10 cellular contexts compared by ENCODE assay signal in genomic region chr15:40381818-40382529, GRCh38. TPM values are rescaled to one million over a fixed set of nuclear protein-coding genes. Genes with fewer than 3 reads are reported as not detected.
A peak's percentile ranks its signal among the peaks of the same experiment; 100 is the strongest.
DNase-seq lines count a peak whose midpoint lies in the region; ATAC-seq, FAIRE-seq and TF ChIP-seq lines count a peak whose summit lies in the region.
"Had no signal": no experiment of that assay in that cellular context is flagged by ENCODE, and none has a peak within 500 bp of the region (broad histone marks: within the 10 kb centered on the region; RNA-seq: fewer than 3 reads in every experiment).

No MANE protein-coding gene starts in this region.

- H3K4me1 Mint-ChIP-seq in astrocyte (ENCODE audit: low read depth, unreplicated experiment) = peaks cover 12% of the 10 kb centered on the region

- H3K27me3 Mint-ChIP-seq in astrocyte (ENCODE audit: low read depth, unreplicated experiment) = no peaks in the 10 kb centered on the region

- H3K27ac ChIP-seq in left ventricle myocardium inferior (replicated peaks) (peak overlapping the region; percentile 57), right cardiac atrium (ENCODE audit: low read length) (no peak overlapping the region), astrocyte (ENCODE audit: low read depth, low read length) (no peak overlapping the region), mesendoderm (ENCODE audit: low read depth, low read length) (no peak overlapping the region), upper lobe of right lung (no peak overlapping the region), caudate nucleus (ENCODE audit: low read depth, low read length) (no peak overlapping the region)

- H3K4me2 ChIP-seq in astrocyte (ENCODE audit: low read length) = peak overlapping the region; percentile 86
- H3K4me2 ChIP-seq in mesendoderm (ENCODE audit: low read length) = peak overlapping the region; percentile 44

- no peak for FAIRE-seq in astrocyte (lab: Jason Lieb, UNC)

- H3K27ac Mint-ChIP-seq in astrocyte (ENCODE audit: unreplicated experiment) = no peak overlapping the region

- H3K4me1 ChIP-seq in left ventricle myocardium inferior (peaks cover 35% of the 10 kb centered on the region), right cardiac atrium (ENCODE audit: control insufficient read depth, insufficient read depth, low read length) (no peaks in the 10 kb centered on the region), astrocyte (ENCODE audit: insufficient read depth, low read length) (peaks cover 6% of the 10 kb centered on the region), mesendoderm (ENCODE audit: control insufficient read depth, low read depth, low read length) (peaks cover 2% of the 10 kb centered on the region), upper lobe of right lung (peaks cover 28% of the 10 kb centered on the region)

- peak overlapping the region; percentile 98 for H2AFZ ChIP-seq in astrocyte (ENCODE audit: low read depth, low read length)

- TF ChIP-seq CTCF in left ventricle myocardium inferior (IDR thresholded peaks at IDR 0.05; ENCODE audit: borderline replicate concordance) = no peak
- TF ChIP-seq CTCF in astrocyte (IDR thresholded peaks at IDR 0.05; ENCODE audit: insufficient read depth, low read depth, low read length) = no peak
- TF ChIP-seq CTCF in upper lobe of right lung (IDR thresholded peaks at IDR 0.05) = no peak

- DNase-seq in left ventricle myocardium inferior (no peak), right cardiac atrium (no peak), astrocyte (ENCODE audit: low read depth) (no peak), mesendoderm (no peak), upper lobe of right lung (no peak), KBM-7 (no peak), caudate nucleus (lab: John Stamatoyannopoulos, UW) (no peak)

- H3K56ac ChIP-seq in mesendoderm (ENCODE audit: low read length) = no peak overlapping the region

- peaks cover 10% of the 10 kb centered on the region for H3K79me1 ChIP-seq in mesendoderm (ENCODE audit: low read length)

- no peak overlapping the region for H2BK5ac ChIP-seq in mesendoderm (ENCODE audit: low read length)

- no peak overlapping the region for H4K8ac ChIP-seq in mesendoderm (ENCODE audit: low read depth, low read length)

- H3K23ac ChIP-seq in mesendoderm (ENCODE audit: low read length) = no peak overlapping the region

- no peak overlapping the region for H2BK15ac ChIP-seq in mesendoderm (replicated peaks; ENCODE audit: low read depth)

- no peaks in the 10 kb centered on the region for H3K9me3 Mint-ChIP-seq in astrocyte (ENCODE audit: unreplicated experiment)

- H4K20me1 ChIP-seq in astrocyte (ENCODE audit: insufficient read depth, low read length) = no peaks in the 10 kb centered on the region

- H3K27me3 ChIP-seq in left ventricle myocardium inferior (ENCODE audit: low read depth) (no peaks in the 10 kb centered on the region), right cardiac atrium (ENCODE audit: control insufficient read depth, insufficient read depth) (no peaks in the 10 kb centered on the region), astrocyte (ENCODE audit: insufficient read depth, low read length) (no peaks in the 10 kb centered on the region), mesendoderm (ENCODE audit: insufficient read depth, low read length, poor library complexity) (no peaks in the 10 kb centered on the region), upper lobe of right lung (no peaks in the 10 kb centered on the region)
- H3K27me3 ChIP-seq: cardiac muscle cell had no signal

- H2AK5ac ChIP-seq in mesendoderm (ENCODE audit: low read length) = no peak overlapping the region

- H3K4me3 ChIP-seq in left ventricle myocardium inferior = peak overlapping the region; percentile 87
- H3K4me3 ChIP-seq in right cardiac atrium (ENCODE audit: low read length) = no peak overlapping the region
- no peak overlapping the region for H3K4me3 ChIP-seq in astrocyte (ENCODE audit: insufficient read depth, low read depth, low read length)
- no peak overlapping the region for H3K4me3 ChIP-seq in mesendoderm (ENCODE audit: low read length)
- peak overlapping the region; percentile 94 for H3K4me3 ChIP-seq in upper lobe of right lung

- no peak overlapping the region for H3K4ac ChIP-seq in mesendoderm (ENCODE audit: low read depth, low read length)

- H3K9ac ChIP-seq in astrocyte (ENCODE audit: low read length) (no peak overlapping the region), mesendoderm (ENCODE audit: low read length) (no peak overlapping the region)

- no peak overlapping the region for H4K5ac ChIP-seq in mesendoderm (ENCODE audit: low read length)

- no peak for ATAC-seq in right cardiac atrium
- no peak for ATAC-seq in upper lobe of right lung
- no peak for ATAC-seq in GM18909 (IDR thresholded peaks at IDR 0.05; ENCODE audit: poor library complexity, unreplicated experiment)

- WGBS in right cardiac atrium = 93% methylated on average over 11 of the region's 11 CpGs
- no CpG with 5 or more reads among the region's 11 CpGs for WGBS in mesendoderm (ENCODE audit: extremely low coverage, insufficient coverage, low lambda C conversion rate)

- H3K36me3 Mint-ChIP-seq in astrocyte (ENCODE audit: low read depth, unreplicated experiment) = peaks cover 13% of the 10 kb centered on the region

- no peak overlapping the region for H3K18ac ChIP-seq in mesendoderm (ENCODE audit: low read length)

- H3K36me3 ChIP-seq in left ventricle myocardium inferior (peaks cover 9% of the 10 kb centered on the region), astrocyte (ENCODE audit: insufficient read depth, low read length) (peaks cover 11% of the 10 kb centered on the region), mesendoderm (ENCODE audit: control insufficient read depth, insufficient read depth, low read length) (peaks cover 10% of the 10 kb centered on the region), upper lobe of right lung (peaks cover 11% of the 10 kb centered on the region)

- peak overlapping the region; percentile 94 for H3K4me3 Mint-ChIP-seq in astrocyte (ENCODE audit: unreplicated experiment)

- no peak overlapping the region for H2BK120ac ChIP-seq in mesendoderm (ENCODE audit: low read depth, low read length)

- H3K79me2 ChIP-seq in astrocyte (ENCODE audit: insufficient read depth, low read length) (peaks cover 35% of the 10 kb centered on the region), mesendoderm (ENCODE audit: control insufficient read depth, insufficient read depth, low read length) (peaks cover 17% of the 10 kb centered on the region)

- intact Hi-C loops in left ventricle myocardium inferior (cut with micrococcal nuclease) (no loop called here), right cardiac atrium (cut with DNase I) (no loop called here), upper lobe of right lung (cut with DNase I) (no loop called here)

- in situ Hi-C loops in KBM-7 (cut with MboI; ENCODE audit: low pct_unique_long_range_greater_than_20kb, low sequenced_read_pairs) = no loop called here

- H3K9me3 ChIP-seq in left ventricle myocardium inferior (replicated peaks) (no peaks in the 10 kb centered on the region), right cardiac atrium (ENCODE audit: control insufficient read depth, low read length) (no peaks in the 10 kb centered on the region), astrocyte (ENCODE audit: insufficient read depth, low read depth, low read length) (no peaks in the 10 kb centered on the region), upper lobe of right lung (no peaks in the 10 kb centered on the region)

RNA-seq across cellular contexts. Expression of gene KNSTRN, which starts 0.5 kb away (rescaled TPM):
- total RNA-seq in left ventricle myocardium inferior (9.0 TPM), right cardiac atrium (1 to 10 TPM; 8.9 to 10.0 (median 9.3) TPM), astrocyte (32.9 and 37.8 TPM in 2 replicates), upper lobe of right lung (18.1 TPM)
- polyA plus RNA-seq in right cardiac atrium = 9.4 TPM
- 59.1 TPM for polyA plus RNA-seq in mesendoderm (2013, experiment 1 of 2)
- 60.3 TPM for polyA plus RNA-seq in mesendoderm (2013, experiment 2 of 2)

RNA-seq across cellular contexts. Expression of gene IVD, which starts 23.6 kb away (rescaled TPM):
- total RNA-seq in left ventricle myocardium inferior (106 TPM), right cardiac atrium (10 to 100 TPM; 60.5 to 85.6 (median 75.4) TPM), astrocyte (53.6 and 55.1 TPM in 2 replicates), upper lobe of right lung (115 TPM)
- 60.5 TPM for polyA plus RNA-seq in right cardiac atrium
- 29.0 TPM for polyA plus RNA-seq in mesendoderm (2013, experiment 1 of 2)
- 29.9 TPM for polyA plus RNA-seq in mesendoderm (2013, experiment 2 of 2)

RNA-seq across cellular contexts. Expression of gene DISP2, which starts 24.0 kb away (rescaled TPM):
- total RNA-seq in left ventricle myocardium inferior = 3.0 TPM
- 1 to 10 TPM in 2 of 4 donors, under 1 TPM in 2; 0.85 to 4.6 (median 0.97) TPM for total RNA-seq in right cardiac atrium
- polyA plus RNA-seq in right cardiac atrium = 2.4 TPM
- 1.5 and 3.7 TPM in 2 replicates for total RNA-seq in astrocyte
- 1.6 TPM for polyA plus RNA-seq in mesendoderm (2013, experiment 1 of 2)
- polyA plus RNA-seq in mesendoderm (2013, experiment 2 of 2) = 1.1 TPM
- 6.5 TPM for total RNA-seq in upper lobe of right lung

RNA-seq across cellular contexts. Expression of gene PHGR1, which starts 31.1 kb away (rescaled TPM):
- total RNA-seq in left ventricle myocardium inferior (not detected), right cardiac atrium (not detected), astrocyte (not detected in 2 replicates), upper lobe of right lung (not detected)
- polyA plus RNA-seq in right cardiac atrium = not detected
- not detected for polyA plus RNA-seq in mesendoderm (2013, experiment 1 of 2)
- polyA plus RNA-seq in mesendoderm (2013, experiment 2 of 2) = not detected
- total RNA-seq: cardiac muscle cell, temporal lobe had no signal
- polyA plus RNA-seq: cardiac muscle cell had no signal

RNA-seq across cellular contexts. Expression of gene CCDC9B, which starts 41.2 kb away (rescaled TPM):
- total RNA-seq in left ventricle myocardium inferior (155 TPM), right cardiac atrium (100 to 1,000 TPM in 3 of 4 donors, 10 to 100 TPM in 1; 71.9 to 144 (median 131) TPM), astrocyte (9.8 and 10.1 TPM in 2 replicates), upper lobe of right lung (72.5 TPM)
- polyA plus RNA-seq in right cardiac atrium = 99.7 TPM
- polyA plus RNA-seq in mesendoderm (2013, experiment 1 of 2) = 0.44 TPM
- 0.29 TPM for polyA plus RNA-seq in mesendoderm (2013, experiment 2 of 2)

Comparison
In these comparisons a context has a peak if more than half of its experiments do, and no peak if none do; other contexts are left out.
1. H3K4me3 ChIP-seq: peak in left ventricle myocardium inferior (single experiment) and upper lobe of right lung (single experiment); none in right cardiac atrium (single experiment), astrocyte (single experiment) and mesendoderm (single experiment).